8 cellular contexts compared by ENCODE assay signal in the genomic region with DNA sequence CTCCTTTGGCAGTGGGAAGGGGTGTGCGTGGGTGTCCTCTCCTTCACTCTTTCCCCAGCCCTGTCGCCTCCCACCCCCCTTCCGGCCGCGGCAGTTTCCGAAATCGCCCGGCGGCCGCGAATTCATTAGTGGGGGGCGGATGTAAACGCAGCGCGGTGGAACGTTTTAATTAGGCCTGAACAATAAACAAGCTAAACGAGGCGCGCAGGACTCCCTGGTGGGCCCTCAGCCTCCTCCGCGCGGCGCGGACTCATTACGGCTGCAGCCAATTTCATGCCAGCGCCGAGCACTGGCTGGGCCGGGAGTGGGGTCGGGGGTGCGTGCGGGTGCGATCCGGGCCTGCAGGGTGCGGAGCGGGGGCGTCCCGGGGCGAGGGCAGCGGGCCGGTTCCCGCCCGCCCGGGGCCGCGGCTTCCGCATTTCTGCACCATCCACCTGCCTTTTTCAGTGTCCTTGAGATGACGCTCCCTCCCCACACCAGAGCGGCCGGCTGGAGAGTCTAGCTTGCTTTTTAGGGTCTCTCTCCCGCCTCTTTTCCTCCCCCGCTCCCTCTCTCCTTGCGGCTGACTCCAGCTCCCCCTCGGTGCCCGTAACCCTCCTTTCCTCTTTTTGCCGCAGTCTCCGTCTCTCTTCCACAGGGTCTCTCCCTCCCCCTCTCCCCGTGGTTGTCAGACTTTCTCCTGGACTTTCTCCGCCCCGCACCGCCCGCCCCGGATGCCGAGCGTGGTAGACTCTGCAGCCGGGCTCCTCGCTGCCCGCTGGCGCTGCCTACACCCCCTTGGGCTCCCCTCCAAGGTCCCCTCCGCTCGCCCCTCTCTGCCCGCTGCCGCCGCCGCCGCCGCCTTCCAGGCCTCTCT. TPM values are rescaled to one million over a fixed set of nuclear protein-coding genes. Genes with fewer than 3 reads are reported as not detected.
DNase-seq lines count a peak whose midpoint lies in the region; ATAC-seq and TF ChIP-seq lines count a peak whose summit lies in the region.

Gene CISTR (minus strand): TSS at position 644 of the 856 bp plus-strand sequence.

- H2AFZ ChIP-seq in parathyroid adenoma = peak within 1 kb of the TSS; percentile 85

- peaks cover 26% of the 10 kb centered on the region for H3K4me1 Mint-ChIP-seq in activated CD4-positive, alpha-beta T cell treated with anti-CD3 and anti-CD28 coated beads, Interleukin-2, amount 10 ng/mL, durations not matched to agents 24 days and 14 days

- no peak within 1 kb of the TSS for H3K27ac Mint-ChIP-seq in activated CD4-positive, alpha-beta T cell treated with anti-CD3 and anti-CD28 coated beads, Interleukin-2, amount 10 ng/mL, durations not matched to agents 24 days and 14 days

- peaks cover 5% of the 10 kb centered on the region for H3K27me3 Mint-ChIP-seq in activated CD4-positive, alpha-beta T cell treated with anti-CD3 and anti-CD28 coated beads, Interleukin-2, amount 10 ng/mL, durations not matched to agents 24 days and 14 days

- peak; percentile 37 for ATAC-seq in HG03045 (IDR thresholded peaks at IDR 0.05; ENCODE audit: unreplicated experiment)

- H3K9ac ChIP-seq in parathyroid adenoma = no peak within 1 kb of the TSS

- peak within 1 kb of the TSS; percentile 33 for H3K4me3 ChIP-seq in fibroblast of the aortic adventitia (ENCODE audit: low read depth, low read length)
- H3K4me3 ChIP-seq in parathyroid adenoma (ENCODE audit: low read depth, low read length) = peak within 1 kb of the TSS; percentile 39

- no peaks in the 10 kb centered on the region for H3K27me3 ChIP-seq in parathyroid adenoma (ENCODE audit: control insufficient read depth, insufficient read depth, low read length)

- peaks cover 10% of the 10 kb centered on the region for H3K4me1 ChIP-seq in parathyroid adenoma

- no peaks in the 10 kb centered on the region for H3K36me3 Mint-ChIP-seq in activated CD4-positive, alpha-beta T cell treated with anti-CD3 and anti-CD28 coated beads, Interleukin-2, amount 10 ng/mL, durations not matched to agents 24 days and 14 days (ENCODE audit: low read depth)

- no peak within 1 kb of the TSS for H3K27ac ChIP-seq in parathyroid adenoma

- peak; percentile 74 for DNase-seq in activated CD4-positive, alpha-beta T cell treated with anti-CD3 and anti-CD28 coated beads, Interleukin-2, amount 10 ng/mL, durations not matched to agents 24 days and 14 days
- DNase-seq in fibroblast of the aortic adventitia (ENCODE audit: low read depth) (no peak), epidermal melanocyte (ENCODE audit: insufficient read length, low spot score) (no peak), cerebellar nuclear complex (lab: John Stamatoyannopoulos, UW) (no peak), mucosa of gallbladder (ENCODE audit: low spot score) (no peak)

- TF ChIP-seq CTCF in GM12873 (IDR thresholded peaks at IDR 0.05; ENCODE audit: insufficient read depth, low read depth, low read length, missing control alignments) (peak; percentile 6), fibroblast of the aortic adventitia (IDR thresholded peaks at IDR 0.05; ENCODE audit: insufficient read depth, low read length) (no peak), parathyroid adenoma (IDR thresholded peaks at IDR 0.05) (no peak)

- intact Hi-C loops in activated CD4-positive, alpha-beta T cell treated with anti-CD3 and anti-CD28 coated beads, Interleukin-2, amount 10 ng/mL, durations not matched to agents 24 days and 14 days (cut with micrococcal nuclease) = no loop called here

- no peaks in the 10 kb centered on the region for H3K79me2 ChIP-seq in parathyroid adenoma

- H3K9me3 Mint-ChIP-seq in activated CD4-positive, alpha-beta T cell treated with anti-CD3 and anti-CD28 coated beads, Interleukin-2, amount 10 ng/mL, durations not matched to agents 24 days and 14 days = no peaks in the 10 kb centered on the region

- no peaks in the 10 kb centered on the region for H3K36me3 ChIP-seq in parathyroid adenoma (ENCODE audit: control insufficient read depth, insufficient read depth, low read length)

- H3K4me3 Mint-ChIP-seq in activated CD4-positive, alpha-beta T cell treated with anti-CD3 and anti-CD28 coated beads, Interleukin-2, amount 10 ng/mL, durations not matched to agents 24 days and 14 days = no peak within 1 kb of the TSS

- H3K9me3 ChIP-seq in parathyroid adenoma (ENCODE audit: control insufficient read depth, low read length) = no peaks in the 10 kb centered on the region

- H3K4me2 ChIP-seq in parathyroid adenoma (ENCODE audit: low read length) = peak within 1 kb of the TSS; percentile 82

RNA-seq across cellular contexts. Expression of gene CISTR, which starts in this region (rescaled TPM):
- total RNA-seq in activated CD4-positive, alpha-beta T cell treated with anti-CD3 and anti-CD28 coated beads, Interleukin-2, amount 10 ng/mL, durations not matched to agents 24 days and 14 days = not detected in 2 replicates
- total RNA-seq in fibroblast of the aortic adventitia (ENCODE audit: low replicate concordance) (not detected in 2 replicates), mucosa of gallbladder (not detected)

Comparison
In these comparisons a context has a peak if more than half of its experiments do, and no peak if none do; other contexts are left out.
1. Peak in DNase-seq in activated CD4-positive, alpha-beta T cell treated with anti-CD3 and anti-CD28 coated beads, Interleukin-2, amount 10 ng/mL, durations not matched to agents 24 days and 14 days; RNA of the gene not detected or under 1 TPM.